ENCODE assay signal across 21 cellular contexts in genomic region chr10:71326464-71326881, GRCh38. TPM values are rescaled to one million over a fixed set of nuclear protein-coding genes. Genes with fewer than 3 reads are reported as not detected.
DNase-seq lines count a peak whose midpoint lies in the region; ATAC-seq and TF ChIP-seq lines count a peak whose summit lies in the region.
"Had no signal": no experiment of that assay in that cellular context is flagged by ENCODE, and none has a peak within 500 bp of the region (broad histone marks: within the 10 kb centered on the region; RNA-seq: fewer than 3 reads in every experiment).

No MANE protein-coding gene starts in this region.

- H3K36me3 Mint-ChIP-seq in activated T-cell treated with anti-CD3 and anti-CD28 coated beads, Interleukin-2, amount 50 U/mL, for 4 hours (ENCODE audit: insufficient read depth) = peaks cover 18% of the 10 kb centered on the region

- H3K36me3 ChIP-seq in HUES6 (ENCODE audit: control insufficient read depth, insufficient read depth, low read length) = peaks cover 19% of the 10 kb centered on the region
- H3K36me3 ChIP-seq in mucosa of descending colon (ENCODE audit: low read depth) = no peaks in the 10 kb centered on the region
- H3K36me3 ChIP-seq: SJSA1 had no signal

- no peaks in the 10 kb centered on the region for H3K27me3 Mint-ChIP-seq in activated T-cell treated with anti-CD3 and anti-CD28 coated beads, Interleukin-2, amount 50 U/mL, for 4 hours (ENCODE audit: low read depth)
- H3K27me3 Mint-ChIP-seq: activated B cell treated with CpG ODN at 0.5 μM for 24 hours; activated naive CD4-positive, alpha-beta T cell treated with anti-CD3 and anti-CD28 coated beads, Interleukin-2, amount 50 U/mL, for 24 hours; naive thymus-derived CD8-positive, alpha-beta T cell had no signal

- no peak for TF ChIP-seq CTCF in mucosa of descending colon (IDR thresholded peaks at IDR 0.05)

- no peaks in the 10 kb centered on the region for H3K9me3 Mint-ChIP-seq in activated T-cell treated with anti-CD3 and anti-CD28 coated beads, Interleukin-2, amount 50 U/mL, for 4 hours
- H3K9me3 Mint-ChIP-seq: activated B cell treated with CpG ODN at 0.5 μM for 24 hours; activated naive CD4-positive, alpha-beta T cell treated with anti-CD3 and anti-CD28 coated beads, Interleukin-2, amount 50 U/mL, for 24 hours; activated T-cell treated with anti-CD3 and anti-CD28 coated beads, Interleukin-2, amount 50 U/mL, for 72 hours; CD8-positive, alpha-beta T cell; naive thymus-derived CD8-positive, alpha-beta T cell had no signal

- no peaks in the 10 kb centered on the region for H3K9me3 ChIP-seq in HUES6 (ENCODE audit: control insufficient read depth, insufficient read depth, low read depth, low read length)
- H3K9me3 ChIP-seq in mucosa of descending colon = no peaks in the 10 kb centered on the region
- H3K9me3 ChIP-seq: SJSA1, suprapubic skin had no signal

- H3K4me1 ChIP-seq in HUES6 (ENCODE audit: control insufficient read depth, insufficient read depth, low read length) (no peaks in the 10 kb centered on the region), mucosa of descending colon (ENCODE audit: low read depth) (no peaks in the 10 kb centered on the region)
- H3K4me1 ChIP-seq: SJSA1 had no signal

- H3K4me3 ChIP-seq in HUES6 (ENCODE audit: low read depth, low read length) (no peak overlapping the region), mucosa of descending colon (no peak overlapping the region)
- H3K4me3 ChIP-seq: SJSA1, skin epidermis, suprapubic skin had no signal

- H3K4me3 Mint-ChIP-seq in activated T-cell treated with anti-CD3 and anti-CD28 coated beads, Interleukin-2, amount 50 U/mL, for 4 hours = no peak overlapping the region
- H3K4me3 Mint-ChIP-seq: activated B cell treated with CpG ODN at 0.5 μM for 24 hours; activated naive CD4-positive, alpha-beta T cell treated with anti-CD3 and anti-CD28 coated beads, Interleukin-2, amount 50 U/mL, for 24 hours; activated T-cell treated with anti-CD3 and anti-CD28 coated beads, Interleukin-2, amount 50 U/mL, for 72 hours; CD8-positive, alpha-beta T cell; naive thymus-derived CD8-positive, alpha-beta T cell had no signal

- peak overlapping the region; percentile 10 for H3K9ac ChIP-seq in HUES6 (ENCODE audit: low read length)

- peak; percentile 76 for ATAC-seq in mucosa of descending colon
- no peak for ATAC-seq in HG02678 (IDR thresholded peaks at IDR 0.05; ENCODE audit: unreplicated experiment)
- ATAC-seq in activated T-cell treated with anti-CD3 and anti-CD28 coated beads, Interleukin-2, amount 50 U/mL, for 4 hours = no peak
- ATAC-seq: activated T-cell treated with anti-CD3 and anti-CD28 coated beads, Interleukin-2, amount 50 U/mL, for 72 hours; CD8-positive, alpha-beta T cell; HCT116; naive thymus-derived CD8-positive, alpha-beta T cell had no signal

- H3K27me3 ChIP-seq in HUES6 (ENCODE audit: control insufficient read depth, insufficient read depth, low read length) = no peaks in the 10 kb centered on the region
- H3K27me3 ChIP-seq: SJSA1, suprapubic skin had no signal

- intact Hi-C loops in mucosa of descending colon (cut with DNase I, micrococcal nuclease) = loop anchor here in 1 of 2 donors (10.0 kb wide), 1 partner anchor 278 kb away; no protein-coding TSS in a partner anchor

- H3K27ac ChIP-seq in HUES6 (ENCODE audit: low read depth, low read length) = no peak overlapping the region
- H3K27ac ChIP-seq: SJSA1, skin epidermis, suprapubic skin had no signal

- peaks cover 10% of the 10 kb centered on the region for H3K4me1 Mint-ChIP-seq in activated T-cell treated with anti-CD3 and anti-CD28 coated beads, Interleukin-2, amount 50 U/mL, for 4 hours (ENCODE audit: low read depth)
- H3K4me1 Mint-ChIP-seq: activated B cell treated with CpG ODN at 0.5 μM for 24 hours had no signal

- DNase-seq in NCI-H187 treated with DMSO at 0.1 percent for 48 hours (lab: John Stamatoyannopoulos, UW) (peak; percentile 49), NCI-H510A treated with DMSO at 0.1 percent for 48 hours (lab: John Stamatoyannopoulos, UW) (peak; percentile 96), mucosa of descending colon (peak in 2 of 3 donors; percentile 41 to 44), UCSD-AML1 (lab: John Stamatoyannopoulos, UW; ENCODE audit: unreplicated experiment) (no peak), MV-4-11 (lab: John Stamatoyannopoulos, UW) (no peak)
- no peak for DNase-seq in activated T-cell treated with anti-CD3 and anti-CD28 coated beads, Interleukin-2, amount 50 U/mL, for 4 hours
- DNase-seq: activated B cell treated with CpG ODN at 0.5 μM for 24 hours; activated T-cell treated with anti-CD3 and anti-CD28 coated beads, Interleukin-2, amount 50 U/mL, for 72 hours; CD8-positive, alpha-beta T cell; KG1; naive thymus-derived CD8-positive, alpha-beta T cell; NCI-H1048; stimulated activated CD4-positive, alpha-beta T cell treated with anti-CD3 and anti-CD28 coated beads, Interleukin-4, amount 100 ng/mL, for 1 hour; T-helper 2 cell had no signal

RNA-seq across cellular contexts. Expression of gene SLC29A3, which starts 7.4 kb away (rescaled TPM):
- total RNA-seq in mucosa of descending colon = 1 to 10 TPM; 6.0 to 6.4 (median 6.3) TPM
- 1 to 10 TPM; 5.0 to 5.5 (median 5.4) TPM for total RNA-seq in activated T-cell treated with anti-CD3 and anti-CD28 coated beads, Interleukin-2, amount 50 U/mL, for 4 hours

Comparison
In these comparisons a context has a peak if more than half of its experiments do, and no peak if none do; other contexts are left out.
1. DNase-seq: peak in NCI-H187 treated with DMSO at 0.1 percent for 48 hours (single experiment), NCI-H510A treated with DMSO at 0.1 percent for 48 hours (single experiment) and mucosa of descending colon (2 of 3); none in UCSD-AML1 (single experiment), activated T-cell treated with anti-CD3 and anti-CD28 coated beads, Interleukin-2, amount 50 U/mL, for 4 hours (single experiment) and MV-4-11 (single experiment).